Comparison of ENCODE assay signal across 15 cellular contexts in genomic region chr5:128062172-128062746, GRCh38. TPM values are rescaled to one million over a fixed set of nuclear protein-coding genes. Genes with fewer than 3 reads are reported as not detected.
A peak's percentile ranks its signal among the peaks of the same experiment; 100 is the strongest.
DNase-seq lines count a peak whose midpoint lies in the region; ATAC-seq and TF ChIP-seq lines count a peak whose summit lies in the region.
"Had no signal": no experiment of that assay in that cellular context is flagged by ENCODE, and none has a peak within 500 bp of the region (broad histone marks: within the 10 kb centered on the region; RNA-seq: fewer than 3 reads in every experiment).

No MANE protein-coding gene starts in this region.

- DNase-seq in A172 (ENCODE audit: low spot score) (peak; percentile 20), HPDE6-E6E7 (ENCODE audit: extremely low spot score) (peak; percentile 32), cardiac fibroblast (ENCODE audit: low read depth in 2 of 2) (peak; percentile 38 to 76), kidney epithelial cell (ENCODE audit: low read depth) (peak; percentile 54), upper lobe of left lung (no peak), activated gamma-delta T cell treated with Interleukin-2 at 50 U/mL for 16 hours (no peak), DMS79 (lab: John Stamatoyannopoulos, UW) (no peak)
- no peak for DNase-seq in stimulated activated naive CD4-positive, alpha-beta T cell treated with Interleukin-2 at 50 U/mL for 16 hours (lab: John Stamatoyannopoulos, UW)
- DNase-seq: activated naive CD4-positive, alpha-beta T cell treated with anti-CD3 and anti-CD28 coated beads, Interleukin-2, amount 50 U/mL, for 16 hours; DMS53; effector CD8-positive, alpha-beta T cell; NCI-H2081; T-helper 17 cell had no signal

- TF ChIP-seq CTCF in cardiac fibroblast (IDR thresholded peaks at IDR 0.05; ENCODE audit: low read depth, low read length) (no peak), kidney epithelial cell (IDR thresholded peaks at IDR 0.05; ENCODE audit: insufficient read depth, low read length, poor library complexity, severe bottlenecking) (no peak), upper lobe of left lung (IDR thresholded peaks at IDR 0.05) (no peak)

- H3K36me3 ChIP-seq in kidney epithelial cell (ENCODE audit: control insufficient read depth, insufficient read depth, low read length), result no peaks in the 10 kb centered on the region
- H3K36me3 ChIP-seq in upper lobe of left lung, result no peaks in the 10 kb centered on the region

- H3K4me1 ChIP-seq in upper lobe of left lung, result no peaks in the 10 kb centered on the region

- ATAC-seq in upper lobe of left lung (ENCODE audit: low FRiP score in 2 of 2), result no peak
- ATAC-seq: T-helper 17 cell had no signal

- H3K27ac ChIP-seq in upper lobe of left lung, result no peak overlapping the region
- H3K27ac ChIP-seq: 22Rv1, KMS-11 had no signal

- no peak overlapping the region for H3K4me3 ChIP-seq in cardiac fibroblast (replicated peaks in 1 of 2; ENCODE audit: low read depth in 2 of 2, low read length in 2 of 2)
- no peak overlapping the region for H3K4me3 ChIP-seq in kidney epithelial cell (ENCODE audit: low read depth, low read length)
- no peak overlapping the region for H3K4me3 ChIP-seq in upper lobe of left lung

- H3K27me3 ChIP-seq in kidney epithelial cell (ENCODE audit: control insufficient read depth, insufficient read depth, low read length) (no peaks in the 10 kb centered on the region), upper lobe of left lung (no peaks in the 10 kb centered on the region)

- no peaks in the 10 kb centered on the region for H3K9me3 ChIP-seq in upper lobe of left lung

- TF ChIP-seq POLR2A in upper lobe of left lung (IDR thresholded peaks at IDR 0.05), result no peak

- no peak for TF ChIP-seq EP300 in upper lobe of left lung (IDR thresholded peaks at IDR 0.05)

- 83 to 86% methylated on average over 4 of the region's 4 CpGs for WGBS in upper lobe of left lung, 2 donors

RNA-seq across cellular contexts. Expression of gene SLC12A2, which starts 21.3 kb away (rescaled TPM):
- 8.4 and 9.1 TPM in 2 replicates for total RNA-seq in A172 (2014; rRNA removed; shearing (Covaris generic))
- total RNA-seq in kidney epithelial cell, result 17.3 and 17.5 TPM in 2 replicates
- 10 to 100 TPM; 12.6 to 44.1 (median 28.0) TPM for total RNA-seq in upper lobe of left lung

Comparison
In these comparisons a context has a peak if more than half of its experiments do, and no peak if none do; other contexts are left out.
1. DNase-seq: peak in A172 (single experiment), HPDE6-E6E7 (single experiment), cardiac fibroblast (2 of 2) and kidney epithelial cell (single experiment); none in upper lobe of left lung (0 of 2), stimulated activated naive CD4-positive, alpha-beta T cell treated with Interleukin-2 at 50 U/mL for 16 hours (single experiment), activated gamma-delta T cell treated with Interleukin-2 at 50 U/mL for 16 hours (single experiment) and DMS79 (single experiment).